ENCODE assay signal across 8 cellular contexts in the genomic region with DNA sequence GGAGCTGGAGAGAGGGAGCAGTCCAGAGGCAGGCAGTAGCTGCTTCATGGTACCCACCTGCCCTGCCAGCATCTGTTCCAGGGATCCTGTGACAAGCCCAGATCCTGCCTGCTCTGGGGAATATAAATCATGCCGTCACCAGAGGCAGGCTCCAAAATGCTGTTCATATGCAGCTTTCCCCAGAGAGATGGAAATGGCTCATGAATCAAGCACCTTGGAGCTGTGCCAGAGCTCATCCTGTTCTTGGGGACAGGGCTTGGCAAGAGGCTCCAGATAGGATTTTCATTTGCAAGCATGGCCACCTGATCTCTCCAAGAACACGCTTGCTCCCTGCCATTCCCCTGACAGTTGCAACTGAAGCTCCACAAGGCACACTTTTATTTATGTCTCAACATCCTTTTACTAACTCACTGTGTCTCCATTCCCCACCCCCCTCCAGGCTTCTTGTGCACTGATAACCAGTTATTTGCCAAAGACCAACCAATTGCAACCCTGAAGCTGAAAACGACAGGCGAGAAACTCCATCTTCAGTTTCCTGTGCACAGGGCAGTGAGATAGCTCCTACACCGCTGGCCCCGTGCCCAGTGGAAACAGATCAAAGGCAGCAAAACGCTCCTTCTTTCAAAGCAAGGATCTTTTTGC.
DNase-seq lines count a peak whose midpoint lies in the region; FAIRE-seq and TF ChIP-seq lines count a peak whose summit lies in the region.

No MANE protein-coding gene starts in this region.

- in situ Hi-C loops in GM13977 (cut with MboI; ENCODE audit: low pct_unique_long_range_greater_than_20kb, low sequenced_read_pairs, unreplicated experiment) = no loop called here

- no peak for FAIRE-seq in D721Med (lab: Jason Lieb, UNC)

- H3K27ac ChIP-seq in coronary artery = peak overlapping the region; percentile 38 to 77

- TF ChIP-seq CTCF in coronary artery (IDR thresholded peaks at IDR 0.05) (no peak), D721Med (IDR thresholded peaks at IDR 0.05; ENCODE audit: insufficient read depth, missing control alignments) (no peak), GM13977 (IDR thresholded peaks at IDR 0.05; ENCODE audit: extremely low read depth, insufficient read depth, missing control alignments) (no peak)

- DNase-seq in ELR (ENCODE audit: low read depth) (peak; percentile 40), NCI-H2196 treated with DMSO at 0.1 percent for 48 hours (lab: John Stamatoyannopoulos, UW; ENCODE audit: unreplicated experiment) (peak; percentile 51), coronary artery (ENCODE audit: low spot score) (peak; percentile 83), middle frontal gyrus (ENCODE audit: extremely low spot score, low spot score) (peak; percentile 68), D721Med (ENCODE audit: insufficient read length, low spot score) (no peak), SIG-M5 treated with dmso at 0.1 percent for 504 hours (lab: John Stamatoyannopoulos, UW; ENCODE audit: unreplicated experiment) (no peak), GM13977 (ENCODE audit: low spot score) (no peak)
- no peak for DNase-seq in stimulated activated CD4-positive, alpha-beta T cell treated with anti-CD3 and anti-CD28 coated beads, Interleukin-12 subunit alpha, Interleukin-12 subunit beta, amount 100 ng/mL, for 4 hours

- no peak overlapping the region for H3K4me3 ChIP-seq in coronary artery

Comparison
In these comparisons a context has a peak if more than half of its experiments do, and no peak if none do; other contexts are left out.
1. DNase-seq: peak in ELR (single experiment), NCI-H2196 treated with DMSO at 0.1 percent for 48 hours (single experiment), coronary artery (single experiment) and middle frontal gyrus (single experiment); none in D721Med (single experiment), stimulated activated CD4-positive, alpha-beta T cell treated with anti-CD3 and anti-CD28 coated beads, Interleukin-12 subunit alpha, Interleukin-12 subunit beta, amount 100 ng/mL, for 4 hours (single experiment), SIG-M5 treated with dmso at 0.1 percent for 504 hours (single experiment) and GM13977 (single experiment).